In genomic region chr6:41967312-41968287, GRCh38 we compare ENCODE assay signal across 1 cellular context.
A peak's percentile ranks its signal among the peaks of the same experiment; 100 is the strongest.
TF ChIP-seq lines count a peak whose summit lies in the region.

No MANE protein-coding gene starts in this region.

TF ChIP-seq in K562, 482 proteins besides CTCF, POLR2A, EP300 and RAD21 (continued from another document and continues in another):
- TF ChIP-seq E4F1 (CRISPR knock-in tag; IDR thresholded peaks at IDR 0.05; ENCODE audit: borderline replicate concordance) (no peak), ZSCAN32 (CRISPR knock-in tag; IDR thresholded peaks at IDR 0.05) (no peak), ZBTB17 (CRISPR knock-in tag; IDR thresholded peaks at IDR 0.05) (peak; percentile 26; the same call in 1 of the 2 replicates), FOXA1 (IDR thresholded peaks at IDR 0.05; ENCODE audit: borderline replicate concordance) (no peak), ZNF717 (CRISPR knock-in tag; IDR thresholded peaks at IDR 0.05) (no peak), ZNF589 (CRISPR knock-in tag; IDR thresholded peaks at IDR 0.05; ENCODE audit: low read depth) (no peak), GTF2E2 (tag; IDR thresholded peaks at IDR 0.05) (no peak), MYNN (IDR thresholded peaks at IDR 0.05) (no peak), MYNN (CRISPR knock-in tag; IDR thresholded peaks at IDR 0.05) (no peak), RBM14 (IDR thresholded peaks at IDR 0.05; ENCODE audit: borderline replicate concordance, insufficient read depth, low read depth, low read length) (no peak), ZNF511 (CRISPR knock-in tag; IDR thresholded peaks at IDR 0.05) (no peak), DPF2 (IDR thresholded peaks at IDR 0.05) (peak; percentile 78), ZNF583 (CRISPR knock-in tag; IDR thresholded peaks at IDR 0.05) (no peak), ZNF57 (CRISPR knock-in tag; IDR thresholded peaks at IDR 0.05) (no peak), NCOA4 (IDR thresholded peaks at IDR 0.05; ENCODE audit: partially characterized antibody) (no peak), EWSR1 (IDR thresholded peaks at IDR 0.05; ENCODE audit: borderline replicate concordance, low read depth, partially characterized antibody) (no peak), NFIC (IDR thresholded peaks at IDR 0.05) (no peak), EP400 (IDR thresholded peaks at IDR 0.05) (peak; percentile 27; the same call in 1 of the 2 replicates), NR3C1 (CRISPR knock-in tag; IDR thresholded peaks at IDR 0.05) (no peak), ZNF76 (CRISPR knock-in tag; IDR thresholded peaks at IDR 0.05; ENCODE audit: borderline replicate concordance) (no peak), SMC3 (conservative IDR thresholded peaks at IDR 0.05; ENCODE audit: insufficient read depth, low read depth, low read length) (no peak), MAZ (CRISPR knock-in tag; conservative IDR thresholded peaks at IDR 0.05 in 1 of 2, IDR thresholded peaks at IDR 0.05 in 1 of 2) (no peak; a peak in 1 of 4 replicates), HDAC2 (IDR thresholded peaks at IDR 0.05) (peak; percentile 66; the same call in 1 of the 2 replicates), ZNF778 (CRISPR knock-in tag; IDR thresholded peaks at IDR 0.05) (no peak), GABPB1 (CRISPR knock-in tag; IDR thresholded peaks at IDR 0.05) (0 out of 2 replicates have a peak, but pooled peaks have one; percentile 34), ZNF696 (CRISPR knock-in tag; conservative IDR thresholded peaks at IDR 0.05) (no peak), POLR2B (IDR thresholded peaks at IDR 0.05; ENCODE audit: low read depth, partially characterized antibody) (no peak), PURB (CRISPR knock-in tag; IDR thresholded peaks at IDR 0.05; ENCODE audit: low read depth) (no peak), SFPQ (IDR thresholded peaks at IDR 0.05; ENCODE audit: low read depth, low read length) (no peak), CHD2 (IDR thresholded peaks at IDR 0.05; ENCODE audit: low read depth, low read length) (no peak), NFE2L1 (tag; IDR thresholded peaks at IDR 0.05; ENCODE audit: borderline replicate concordance, low read depth) (no peak), MECOM (CRISPR knock-in tag; IDR thresholded peaks at IDR 0.05) (no peak), ILK (tag; IDR thresholded peaks at IDR 0.05; ENCODE audit: borderline replicate concordance, low read depth) (no peak), SAFB2 (IDR thresholded peaks at IDR 0.05; ENCODE audit: borderline replicate concordance, low read depth, low read length, severe bottlenecking) (no peak)
- TF ChIP-seq, protein P1, sequence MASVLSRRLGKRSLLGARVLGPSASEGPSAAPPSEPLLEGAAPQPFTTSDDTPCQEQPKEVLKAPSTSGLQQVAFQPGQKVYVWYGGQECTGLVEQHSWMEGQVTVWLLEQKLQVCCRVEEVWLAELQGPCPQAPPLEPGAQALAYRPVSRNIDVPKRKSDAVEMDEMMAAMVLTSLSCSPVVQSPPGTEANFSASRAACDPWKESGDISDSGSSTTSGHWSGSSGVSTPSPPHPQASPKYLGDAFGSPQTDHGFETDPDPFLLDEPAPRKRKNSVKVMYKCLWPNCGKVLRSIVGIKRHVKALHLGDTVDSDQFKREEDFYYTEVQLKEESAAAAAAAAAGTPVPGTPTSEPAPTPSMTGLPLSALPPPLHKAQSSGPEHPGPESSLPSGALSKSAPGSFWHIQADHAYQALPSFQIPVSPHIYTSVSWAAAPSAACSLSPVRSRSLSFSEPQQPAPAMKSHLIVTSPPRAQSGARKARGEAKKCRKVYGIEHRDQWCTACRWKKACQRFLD (CRISPR knock-in tag; IDR thresholded peaks at IDR 0.05) = no peak
- TF ChIP-seq, protein P2, sequence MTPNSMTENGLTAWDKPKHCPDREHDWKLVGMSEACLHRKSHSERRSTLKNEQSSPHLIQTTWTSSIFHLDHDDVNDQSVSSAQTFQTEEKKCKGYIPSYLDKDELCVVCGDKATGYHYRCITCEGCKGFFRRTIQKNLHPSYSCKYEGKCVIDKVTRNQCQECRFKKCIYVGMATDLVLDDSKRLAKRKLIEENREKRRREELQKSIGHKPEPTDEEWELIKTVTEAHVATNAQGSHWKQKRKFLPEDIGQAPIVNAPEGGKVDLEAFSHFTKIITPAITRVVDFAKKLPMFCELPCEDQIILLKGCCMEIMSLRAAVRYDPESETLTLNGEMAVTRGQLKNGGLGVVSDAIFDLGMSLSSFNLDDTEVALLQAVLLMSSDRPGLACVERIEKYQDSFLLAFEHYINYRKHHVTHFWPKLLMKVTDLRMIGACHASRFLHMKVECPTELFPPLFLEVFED (CRISPR knock-in tag; conservative IDR thresholded peaks at IDR 0.05) = no peak
- TF ChIP-seq, protein P3, sequence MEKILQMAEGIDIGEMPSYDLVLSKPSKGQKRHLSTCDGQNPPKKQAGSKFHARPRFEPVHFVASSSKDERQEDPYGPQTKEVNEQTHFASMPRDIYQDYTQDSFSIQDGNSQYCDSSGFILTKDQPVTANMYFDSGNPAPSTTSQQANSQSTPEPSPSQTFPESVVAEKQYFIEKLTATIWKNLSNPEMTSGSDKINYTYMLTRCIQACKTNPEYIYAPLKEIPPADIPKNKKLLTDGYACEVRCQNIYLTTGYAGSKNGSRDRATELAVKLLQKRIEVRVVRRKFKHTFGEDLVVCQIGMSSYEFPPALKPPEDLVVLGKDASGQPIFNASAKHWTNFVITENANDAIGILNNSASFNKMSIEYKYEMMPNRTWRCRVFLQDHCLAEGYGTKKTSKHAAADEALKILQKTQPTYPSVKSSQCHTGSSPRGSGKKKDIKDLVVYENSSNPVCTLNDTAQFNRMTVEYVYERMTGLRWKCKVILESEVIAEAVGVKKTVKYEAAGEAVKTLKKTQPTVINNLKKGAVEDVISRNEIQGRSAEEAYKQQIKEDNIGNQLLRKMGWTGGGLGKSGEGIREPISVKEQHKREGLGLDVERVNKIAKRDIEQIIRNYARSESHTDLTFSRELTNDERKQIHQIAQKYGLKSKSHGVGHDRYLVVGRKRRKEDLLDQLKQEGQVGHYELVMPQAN (IDR thresholded peaks at IDR 0.05; ENCODE audit: borderline replicate concordance) = no peak
- TF ChIP-seq, protein P4, sequence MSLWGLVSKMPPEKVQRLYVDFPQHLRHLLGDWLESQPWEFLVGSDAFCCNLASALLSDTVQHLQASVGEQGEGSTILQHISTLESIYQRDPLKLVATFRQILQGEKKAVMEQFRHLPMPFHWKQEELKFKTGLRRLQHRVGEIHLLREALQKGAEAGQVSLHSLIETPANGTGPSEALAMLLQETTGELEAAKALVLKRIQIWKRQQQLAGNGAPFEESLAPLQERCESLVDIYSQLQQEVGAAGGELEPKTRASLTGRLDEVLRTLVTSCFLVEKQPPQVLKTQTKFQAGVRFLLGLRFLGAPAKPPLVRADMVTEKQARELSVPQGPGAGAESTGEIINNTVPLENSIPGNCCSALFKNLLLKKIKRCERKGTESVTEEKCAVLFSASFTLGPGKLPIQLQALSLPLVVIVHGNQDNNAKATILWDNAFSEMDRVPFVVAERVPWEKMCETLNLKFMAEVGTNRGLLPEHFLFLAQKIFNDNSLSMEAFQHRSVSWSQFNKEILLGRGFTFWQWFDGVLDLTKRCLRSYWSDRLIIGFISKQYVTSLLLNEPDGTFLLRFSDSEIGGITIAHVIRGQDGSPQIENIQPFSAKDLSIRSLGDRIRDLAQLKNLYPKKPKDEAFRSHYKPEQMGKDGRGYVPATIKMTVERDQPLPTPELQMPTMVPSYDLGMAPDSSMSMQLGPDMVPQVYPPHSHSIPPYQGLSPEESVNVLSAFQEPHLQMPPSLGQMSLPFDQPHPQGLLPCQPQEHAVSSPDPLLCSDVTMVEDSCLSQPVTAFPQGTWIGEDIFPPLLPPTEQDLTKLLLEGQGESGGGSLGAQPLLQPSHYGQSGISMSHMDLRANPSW (CRISPR knock-in tag; IDR thresholded peaks at IDR 0.05) = no peak
- TF ChIP-seq, protein P5, sequence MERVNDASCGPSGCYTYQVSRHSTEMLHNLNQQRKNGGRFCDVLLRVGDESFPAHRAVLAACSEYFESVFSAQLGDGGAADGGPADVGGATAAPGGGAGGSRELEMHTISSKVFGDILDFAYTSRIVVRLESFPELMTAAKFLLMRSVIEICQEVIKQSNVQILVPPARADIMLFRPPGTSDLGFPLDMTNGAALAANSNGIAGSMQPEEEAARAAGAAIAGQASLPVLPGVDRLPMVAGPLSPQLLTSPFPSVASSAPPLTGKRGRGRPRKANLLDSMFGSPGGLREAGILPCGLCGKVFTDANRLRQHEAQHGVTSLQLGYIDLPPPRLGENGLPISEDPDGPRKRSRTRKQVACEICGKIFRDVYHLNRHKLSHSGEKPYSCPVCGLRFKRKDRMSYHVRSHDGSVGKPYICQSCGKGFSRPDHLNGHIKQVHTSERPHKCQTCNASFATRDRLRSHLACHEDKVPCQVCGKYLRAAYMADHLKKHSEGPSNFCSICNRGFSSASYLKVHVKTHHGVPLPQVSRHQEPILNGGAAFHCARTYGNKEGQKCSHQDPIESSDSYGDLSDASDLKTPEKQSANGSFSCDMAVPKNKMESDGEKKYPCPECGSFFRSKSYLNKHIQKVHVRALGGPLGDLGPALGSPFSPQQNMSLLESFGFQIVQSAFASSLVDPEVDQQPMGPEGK (CRISPR knock-in tag; IDR thresholded peaks at IDR 0.05; ENCODE audit: borderline replicate concordance) = no peak
- TF ChIP-seq, protein P6, sequence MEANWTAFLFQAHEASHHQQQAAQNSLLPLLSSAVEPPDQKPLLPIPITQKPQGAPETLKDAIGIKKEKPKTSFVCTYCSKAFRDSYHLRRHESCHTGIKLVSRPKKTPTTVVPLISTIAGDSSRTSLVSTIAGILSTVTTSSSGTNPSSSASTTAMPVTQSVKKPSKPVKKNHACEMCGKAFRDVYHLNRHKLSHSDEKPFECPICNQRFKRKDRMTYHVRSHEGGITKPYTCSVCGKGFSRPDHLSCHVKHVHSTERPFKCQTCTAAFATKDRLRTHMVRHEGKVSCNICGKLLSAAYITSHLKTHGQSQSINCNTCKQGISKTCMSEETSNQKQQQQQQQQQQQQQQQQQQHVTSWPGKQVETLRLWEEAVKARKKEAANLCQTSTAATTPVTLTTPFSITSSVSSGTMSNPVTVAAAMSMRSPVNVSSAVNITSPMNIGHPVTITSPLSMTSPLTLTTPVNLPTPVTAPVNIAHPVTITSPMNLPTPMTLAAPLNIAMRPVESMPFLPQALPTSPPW (CRISPR knock-in tag; IDR thresholded peaks at IDR 0.05) = no peak; the same call in 1 of the 2 replicates
- TF ChIP-seq, protein P7, sequence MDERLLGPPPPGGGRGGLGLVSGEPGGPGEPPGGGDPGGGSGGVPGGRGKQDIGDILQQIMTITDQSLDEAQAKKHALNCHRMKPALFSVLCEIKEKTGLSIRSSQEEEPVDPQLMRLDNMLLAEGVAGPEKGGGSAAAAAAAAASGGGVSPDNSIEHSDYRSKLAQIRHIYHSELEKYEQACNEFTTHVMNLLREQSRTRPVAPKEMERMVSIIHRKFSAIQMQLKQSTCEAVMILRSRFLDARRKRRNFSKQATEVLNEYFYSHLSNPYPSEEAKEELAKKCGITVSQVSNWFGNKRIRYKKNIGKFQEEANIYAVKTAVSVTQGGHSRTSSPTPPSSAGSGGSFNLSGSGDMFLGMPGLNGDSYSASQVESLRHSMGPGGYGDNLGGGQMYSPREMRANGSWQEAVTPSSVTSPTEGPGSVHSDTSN (CRISPR knock-in tag; IDR thresholded peaks at IDR 0.05; ENCODE audit: low read depth) = no peak
- TF ChIP-seq, protein P7 (tag; conservative IDR thresholded peaks at IDR 0.05; ENCODE audit: low read depth) = peak; percentile 27; the same call in 1 of the 2 replicates
- TF ChIP-seq, protein P8, sequence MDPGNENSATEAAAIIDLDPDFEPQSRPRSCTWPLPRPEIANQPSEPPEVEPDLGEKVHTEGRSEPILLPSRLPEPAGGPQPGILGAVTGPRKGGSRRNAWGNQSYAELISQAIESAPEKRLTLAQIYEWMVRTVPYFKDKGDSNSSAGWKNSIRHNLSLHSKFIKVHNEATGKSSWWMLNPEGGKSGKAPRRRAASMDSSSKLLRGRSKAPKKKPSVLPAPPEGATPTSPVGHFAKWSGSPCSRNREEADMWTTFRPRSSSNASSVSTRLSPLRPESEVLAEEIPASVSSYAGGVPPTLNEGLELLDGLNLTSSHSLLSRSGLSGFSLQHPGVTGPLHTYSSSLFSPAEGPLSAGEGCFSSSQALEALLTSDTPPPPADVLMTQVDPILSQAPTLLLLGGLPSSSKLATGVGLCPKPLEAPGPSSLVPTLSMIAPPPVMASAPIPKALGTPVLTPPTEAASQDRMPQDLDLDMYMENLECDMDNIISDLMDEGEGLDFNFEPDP (CRISPR knock-in tag; IDR thresholded peaks at IDR 0.05) = no peak
